14 cellular contexts compared by ENCODE assay signal in the genomic region with DNA sequence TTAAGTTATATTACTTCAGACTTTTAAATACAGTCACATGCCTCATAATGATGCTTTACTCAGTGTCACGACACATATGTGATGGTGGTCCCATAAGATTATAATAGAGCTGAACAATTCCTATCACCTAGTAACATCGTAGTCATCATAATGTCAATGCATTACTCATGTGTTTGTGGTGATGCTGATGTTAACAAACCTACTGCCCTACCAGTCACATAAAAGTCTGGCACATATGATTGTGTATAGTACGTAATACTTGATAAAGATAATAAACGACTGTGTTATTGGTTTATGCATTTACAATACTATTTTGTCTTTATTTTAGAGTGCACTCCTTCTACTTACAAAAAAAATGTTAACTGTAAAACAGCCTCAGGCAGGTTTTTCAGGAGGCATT.
DNase-seq lines count a peak whose midpoint lies in the region; ATAC-seq and TF ChIP-seq lines count a peak whose summit lies in the region.
"Had no signal": no experiment of that assay in that cellular context is flagged by ENCODE, and none has a peak within 500 bp of the region (broad histone marks: within the 10 kb centered on the region; RNA-seq: fewer than 3 reads in every experiment).

No MANE protein-coding gene starts in this region.

- H3K27ac ChIP-seq in breast epithelium, result no peak overlapping the region
- H3K27ac ChIP-seq in SJSA1, result peak overlapping the region; percentile 55
- H3K27ac ChIP-seq: parathyroid adenoma had no signal

- H3K4me3 Mint-ChIP-seq in MCF 10A (ENCODE audit: unreplicated experiment), result no peak overlapping the region
- H3K4me3 Mint-ChIP-seq in stimulated activated effector memory CD8-positive, alpha-beta T cell treated with anti-CD3 and anti-CD28 coated beads, Interleukin-12 subunit alpha, Interleukin-12 subunit beta, amount 100 ng/mL, for 72 hours, result no peak overlapping the region
- H3K4me3 Mint-ChIP-seq: activated CD4-positive, alpha-beta T cell treated with anti-CD3 and anti-CD28 coated beads, Interleukin-2, amount 10 ng/mL, durations not matched to agents 24 days and 14 days had no signal

- no TSS peak for BruUV-seq in MCF 10A (replicated peaks; lab: Mats Ljungman, UMichigan)

- H3K36me3 ChIP-seq in breast epithelium (no peaks in the 10 kb centered on the region), SJSA1 (no peaks in the 10 kb centered on the region)

- CTCF ChIA-PET in MCF 10A (lab: Yijun Ruan, JAX), result interaction anchor here (0.7 to 2.1 kb wide), 3 partner anchors 66 to 98 kb away, joined by 3 to 6 read pairs (median 3); no protein-coding TSS in a partner anchor

- intact Hi-C loops in MCF 10A (cut with micrococcal nuclease), result no loop called here
- intact Hi-C loops in breast epithelium (cut with DNase I; ENCODE audit: low total_unique reads), result no loop called here

- peak; percentile 91 for ATAC-seq in stimulated activated effector memory CD8-positive, alpha-beta T cell treated with anti-CD3 and anti-CD28 coated beads, Interleukin-12 subunit alpha, Interleukin-12 subunit beta, amount 100 ng/mL, for 72 hours

- H3K4me1 ChIP-seq in breast epithelium (no peaks in the 10 kb centered on the region), SJSA1 (replicated peaks) (peaks cover 43% of the 10 kb centered on the region)
- H3K4me1 ChIP-seq: parathyroid adenoma had no signal

- H3K27ac Mint-ChIP-seq in MCF 10A (ENCODE audit: low read depth, unreplicated experiment), result peak overlapping the region; percentile 57
- H3K27ac Mint-ChIP-seq in stimulated activated effector memory CD8-positive, alpha-beta T cell treated with anti-CD3 and anti-CD28 coated beads, Interleukin-12 subunit alpha, Interleukin-12 subunit beta, amount 100 ng/mL, for 72 hours, result no peak overlapping the region
- H3K27ac Mint-ChIP-seq: activated CD4-positive, alpha-beta T cell treated with anti-CD3 and anti-CD28 coated beads, Interleukin-2, amount 10 ng/mL, durations not matched to agents 24 days and 14 days had no signal

- H3K36me3 Mint-ChIP-seq in MCF 10A (ENCODE audit: insufficient read depth, unreplicated experiment), result no peaks in the 10 kb centered on the region
- no peaks in the 10 kb centered on the region for H3K36me3 Mint-ChIP-seq in stimulated activated effector memory CD8-positive, alpha-beta T cell treated with anti-CD3 and anti-CD28 coated beads, Interleukin-12 subunit alpha, Interleukin-12 subunit beta, amount 100 ng/mL, for 72 hours

- H3K9me3 ChIP-seq in breast epithelium (no peaks in the 10 kb centered on the region), SJSA1 (replicated peaks) (no peaks in the 10 kb centered on the region)

- H3K27me3 ChIP-seq in breast epithelium (no peaks in the 10 kb centered on the region), SJSA1 (replicated peaks) (no peaks in the 10 kb centered on the region)

- H3K4me1 Mint-ChIP-seq in MCF 10A (ENCODE audit: insufficient read depth, unreplicated experiment), result peaks cover 22% of the 10 kb centered on the region
- H3K4me1 Mint-ChIP-seq in stimulated activated effector memory CD8-positive, alpha-beta T cell treated with anti-CD3 and anti-CD28 coated beads, Interleukin-12 subunit alpha, Interleukin-12 subunit beta, amount 100 ng/mL, for 72 hours, result peaks cover 37% of the 10 kb centered on the region

- no peaks in the 10 kb centered on the region for H3K9me3 Mint-ChIP-seq in MCF 10A (ENCODE audit: unreplicated experiment)
- no peaks in the 10 kb centered on the region for H3K9me3 Mint-ChIP-seq in stimulated activated effector memory CD8-positive, alpha-beta T cell treated with anti-CD3 and anti-CD28 coated beads, Interleukin-12 subunit alpha, Interleukin-12 subunit beta, amount 100 ng/mL, for 72 hours

- H3K4me3 ChIP-seq in breast epithelium, result no peak overlapping the region
- H3K4me3 ChIP-seq in SJSA1, result no peak overlapping the region
- H3K4me3 ChIP-seq in fibroblast of the aortic adventitia (ENCODE audit: low read depth, low read length), result no peak overlapping the region

- POLR2A ChIA-PET in MCF 10A (lab: Yijun Ruan, JAX), result interaction anchor here (0.9 to 1.1 kb wide), 2 partner anchors 10 to 46 kb away, joined by 4 read pairs; no protein-coding TSS in a partner anchor

- DNase-seq in MCF 10A (ENCODE audit: unreplicated experiment) (peak; percentile 12), breast epithelium (ENCODE audit: low spot score in 2 of 2) (no peak), SJSA1 (ENCODE audit: low read depth in 1 of 2, low spot score in 2 of 2) (peak in 1 of 2 experiments; percentile 81), fibroblast of the aortic adventitia (ENCODE audit: low read depth) (peak; percentile 77), midbrain (lab: John Stamatoyannopoulos, UW) (no peak), foreskin melanocyte (no peak), SHP77 treated with DMSO at 0.1 percent for 48 hours (lab: John Stamatoyannopoulos, UW) (no peak)
- no peak for DNase-seq in stimulated activated effector memory CD8-positive, alpha-beta T cell treated with anti-CD3 and anti-CD28 coated beads, Interleukin-12 subunit alpha, Interleukin-12 subunit beta, amount 100 ng/mL, for 72 hours (ENCODE audit: low spot score in 2 of 2)
- DNase-seq: activated CD4-positive, alpha-beta T cell treated with anti-CD3 and anti-CD28 coated beads, Interleukin-2, amount 10 ng/mL, durations not matched to agents 24 days and 14 days; AML-193; DMS153; MV-4-11; T-helper 1 cell had no signal

- no peaks in the 10 kb centered on the region for H3K27me3 Mint-ChIP-seq in MCF 10A (ENCODE audit: insufficient read depth, unreplicated experiment)

- no peak for TF ChIP-seq CTCF in MCF 10A (IDR thresholded peaks at IDR 0.05; ENCODE audit: unreplicated experiment)
- TF ChIP-seq CTCF in breast epithelium (IDR thresholded peaks at IDR 0.05), result no peak
- no peak for TF ChIP-seq CTCF in fibroblast of the aortic adventitia (IDR thresholded peaks at IDR 0.05; ENCODE audit: insufficient read depth, low read length)

- no peak for TF ChIP-seq POLR2A in breast epithelium (IDR thresholded peaks at IDR 0.05)

Comparison
In these comparisons a context has a peak if more than half of its experiments do, and no peak if none do; other contexts are left out.
1. DNase-seq: peak in MCF 10A (single experiment) and fibroblast of the aortic adventitia (single experiment); none in breast epithelium (0 of 2), stimulated activated effector memory CD8-positive, alpha-beta T cell treated with anti-CD3 and anti-CD28 coated beads, Interleukin-12 subunit alpha, Interleukin-12 subunit beta, amount 100 ng/mL, for 72 hours (0 of 2), midbrain (single experiment), foreskin melanocyte (single experiment) and SHP77 treated with DMSO at 0.1 percent for 48 hours (single experiment).